ENCODE assay signal across 23 cellular contexts in the genomic region with DNA sequence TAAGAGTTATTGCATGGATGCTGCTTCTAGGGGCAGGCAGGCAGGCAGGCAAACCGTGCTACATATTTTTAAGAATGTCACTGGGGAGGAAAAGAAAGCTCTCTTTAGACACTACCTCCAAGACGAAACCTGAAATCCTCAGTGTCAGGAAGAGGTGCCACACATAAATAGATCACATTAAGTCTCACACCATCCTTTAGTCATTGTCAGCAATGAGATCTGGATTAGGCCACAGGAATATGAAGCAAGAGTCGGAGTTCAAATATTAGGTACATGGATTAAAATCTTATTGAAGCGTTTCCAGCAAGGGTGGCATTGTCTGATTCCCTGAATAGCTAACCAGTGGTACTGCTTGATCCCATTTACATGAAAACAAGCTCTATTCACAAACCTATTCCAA.
"Had no signal": no experiment of that assay in that cellular context is flagged by ENCODE, and none has a peak within 500 bp of the region (broad histone marks: within the 10 kb centered on the region; RNA-seq: fewer than 3 reads in every experiment).

No MANE protein-coding gene starts in this region.

- DNase-seq: activated CD4-positive, alpha-beta memory T cell treated with anti-CD3 and anti-CD28 coated beads, Interleukin-2, amount 10 ng/mL, durations not matched to agents 7 days and 5 days; activated CD8-positive, alpha-beta memory T cell treated with anti-CD3 and anti-CD28 coated beads, Interleukin-2, amount 10 ng/mL, durations not matched to agents 7 days and 5 days; activated naive CD4-positive, alpha-beta T cell; activated naive CD8-positive, alpha-beta T cell treated with anti-CD3 and anti-CD28 coated beads for 36 hours; body of pancreas; dermis blood vessel endothelial cell; effector memory CD4-positive, alpha-beta T cell; islet precursor cell; left colon; psoas muscle; right cardiac atrium; stimulated activated CD4-positive, alpha-beta T cell treated with anti-CD3 and anti-CD28 coated beads, Interleukin-15, amount 100 ng/mL, for 24 hours; stimulated activated CD4-positive, alpha-beta T cell treated with anti-CD3 and anti-CD28 coated beads, Interleukin-2, amount 100 ng/mL, for 48 hours; transverse colon; WERI-Rb-1 had no signal

- H3K4me1 Mint-ChIP-seq: activated CD4-positive, alpha-beta memory T cell treated with anti-CD3 and anti-CD28 coated beads, Interleukin-2, amount 10 ng/mL, durations not matched to agents 7 days and 5 days; activated CD8-positive, alpha-beta memory T cell treated with anti-CD3 and anti-CD28 coated beads, Interleukin-2, amount 10 ng/mL, durations not matched to agents 7 days and 5 days; activated naive CD8-positive, alpha-beta T cell treated with anti-CD3 and anti-CD28 coated beads for 36 hours had no signal

- ATAC-seq: activated CD8-positive, alpha-beta memory T cell treated with anti-CD3 and anti-CD28 coated beads, Interleukin-2, amount 10 ng/mL, durations not matched to agents 7 days and 5 days; body of pancreas; left colon; right cardiac atrium had no signal

- H3K27me3 Mint-ChIP-seq: activated CD4-positive, alpha-beta memory T cell treated with anti-CD3 and anti-CD28 coated beads, Interleukin-2, amount 10 ng/mL, durations not matched to agents 7 days and 5 days; activated CD8-positive, alpha-beta memory T cell treated with anti-CD3 and anti-CD28 coated beads, Interleukin-2, amount 10 ng/mL, durations not matched to agents 7 days and 5 days; activated naive CD8-positive, alpha-beta T cell treated with anti-CD3 and anti-CD28 coated beads for 36 hours; stimulated activated naive CD8-positive, alpha-beta T cell treated with anti-CD3 and anti-CD28 coated beads, Interleukin-15, Interleukin-2, amounts not matched to agents 100 ng/mL and 50 ng/mL, for 24 hours had no signal

- H2AFZ ChIP-seq: hepatocyte had no signal

- H3K27ac ChIP-seq: body of pancreas, hepatocyte, psoas muscle, skin epidermis, suprapubic skin, transverse colon, WERI-Rb-1 had no signal

- H3K4me3 ChIP-seq: body of pancreas, hepatocyte, lung, psoas muscle, skin epidermis, suprapubic skin, transverse colon had no signal

- H3K27me3 ChIP-seq: body of pancreas, hepatocyte, suprapubic skin, transverse colon had no signal

- H3K36me3 Mint-ChIP-seq: mesothelial cell of epicardium had no signal

- H3K9me3 ChIP-seq: body of pancreas, psoas muscle, suprapubic skin, transverse colon had no signal

- H3K4me3 Mint-ChIP-seq: activated CD4-positive, alpha-beta memory T cell treated with anti-CD3 and anti-CD28 coated beads, Interleukin-2, amount 10 ng/mL, durations not matched to agents 7 days and 5 days; activated CD8-positive, alpha-beta memory T cell treated with anti-CD3 and anti-CD28 coated beads, Interleukin-2, amount 10 ng/mL, durations not matched to agents 7 days and 5 days; activated naive CD8-positive, alpha-beta T cell treated with anti-CD3 and anti-CD28 coated beads for 36 hours; mesothelial cell of epicardium; nephron; stimulated activated naive CD8-positive, alpha-beta T cell treated with anti-CD3 and anti-CD28 coated beads, Interleukin-15, Interleukin-2, amounts not matched to agents 100 ng/mL and 50 ng/mL, for 24 hours; T-helper 1 cell treated with Interleukin-12 subunit alpha and Interleukin-12 subunit beta and Interleukin-4 antibody, amounts not matched to agents 30 μg/mL and 1 μg/mL, for 36 hours had no signal

- H3K79me2 ChIP-seq: hepatocyte had no signal

- H3K36me3 ChIP-seq: suprapubic skin, transverse colon, WERI-Rb-1 had no signal

- H3K4me2 ChIP-seq: hepatocyte had no signal

- H3K27ac Mint-ChIP-seq: activated CD4-positive, alpha-beta memory T cell treated with anti-CD3 and anti-CD28 coated beads, Interleukin-2, amount 10 ng/mL, durations not matched to agents 7 days and 5 days; activated CD8-positive, alpha-beta memory T cell treated with anti-CD3 and anti-CD28 coated beads, Interleukin-2, amount 10 ng/mL, durations not matched to agents 7 days and 5 days; activated naive CD8-positive, alpha-beta T cell treated with anti-CD3 and anti-CD28 coated beads for 36 hours; mesothelial cell of epicardium; nephron; stimulated activated naive CD8-positive, alpha-beta T cell treated with anti-CD3 and anti-CD28 coated beads, Interleukin-15, Interleukin-2, amounts not matched to agents 100 ng/mL and 50 ng/mL, for 24 hours; T-helper 1 cell treated with Interleukin-12 subunit alpha and Interleukin-12 subunit beta and Interleukin-4 antibody, amounts not matched to agents 30 μg/mL and 1 μg/mL, for 36 hours had no signal

- H3K4me1 ChIP-seq: body of pancreas, suprapubic skin, transverse colon had no signal
